ENCODE assay signal across 1 cellular context in the genomic region with DNA sequence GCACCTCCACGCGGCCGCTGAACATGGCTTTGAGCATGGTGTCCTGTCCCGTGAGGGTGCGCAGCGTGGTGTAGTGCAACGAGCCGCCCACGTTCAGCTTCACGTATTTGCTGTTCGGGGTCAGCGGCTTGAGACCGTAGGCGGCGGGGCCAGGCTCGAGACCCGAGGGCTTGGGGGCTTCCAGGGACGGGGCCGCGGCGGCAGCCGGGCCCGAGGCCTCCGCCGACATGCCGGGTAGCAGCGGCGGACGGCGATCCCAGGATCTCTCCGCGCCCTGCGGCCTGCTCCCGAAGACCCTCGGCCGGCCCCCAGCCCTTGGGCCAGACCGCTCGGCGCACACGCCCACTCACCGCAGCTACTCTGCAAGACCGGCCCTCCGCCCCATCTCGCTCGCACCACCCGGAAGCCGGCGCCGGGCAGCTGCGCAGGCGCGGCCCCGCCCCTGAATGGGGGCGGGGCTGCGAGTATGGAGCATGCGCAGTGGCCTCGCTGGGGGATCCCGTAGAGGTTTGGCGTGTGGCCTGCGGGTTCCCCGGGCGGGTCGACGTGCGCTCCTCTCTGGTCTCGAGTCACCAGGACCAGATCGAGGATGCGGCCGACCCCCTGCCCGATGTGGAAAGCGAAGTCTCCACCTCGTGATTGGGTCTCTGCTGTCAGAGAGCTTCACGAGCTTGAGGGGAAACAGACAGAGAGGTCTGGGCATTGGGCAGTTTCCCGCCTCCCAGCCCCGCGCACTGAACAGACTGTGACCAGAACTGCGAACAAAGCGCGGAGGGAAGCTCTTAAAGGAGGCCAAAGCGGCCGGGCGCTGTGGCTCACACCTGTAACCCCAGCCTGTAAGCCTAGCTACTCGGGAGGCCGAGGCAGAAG.
TF ChIP-seq lines count a peak whose summit lies in the region.

Gene KCTD13 (minus strand): TSS at position 422 of the 870 bp plus-strand sequence. CDS start 193 bp downstream, at position 229.

TF ChIP-seq in HEK293, 187 proteins besides CTCF, POLR2A, EP300 and RAD21 (continued from another document):
- no peak for TF ChIP-seq ZBTB10 (tag by site-specific recombination; IDR thresholded peaks at IDR 0.05)
- no peak for TF ChIP-seq ATF2 (tag by site-specific recombination; IDR thresholded peaks at IDR 0.05; ENCODE audit: low read depth)
- TF ChIP-seq GLI4 (tag by site-specific recombination; IDR thresholded peaks at IDR 0.05), result 0 out of 2 replicates have a peak, but pooled peaks have one; percentile 56
- TF ChIP-seq ZNF830 (tag by site-specific recombination; IDR thresholded peaks at IDR 0.05; ENCODE audit: low read depth), result no peak
- no peak for TF ChIP-seq ZNF768 (tag by site-specific recombination; IDR thresholded peaks at IDR 0.05)
- no peak for TF ChIP-seq WT1 (tag by site-specific recombination; IDR thresholded peaks at IDR 0.05)
- TF ChIP-seq ZNF843 (tag by site-specific recombination; IDR thresholded peaks at IDR 0.05), result 0 out of 2 replicates have a peak, but pooled peaks have one; percentile 28
- no peak for TF ChIP-seq ZNF138 (tag by site-specific recombination; IDR thresholded peaks at IDR 0.05; ENCODE audit: borderline replicate concordance)
- peak; percentile 48; the same call in 1 of the 2 replicates for TF ChIP-seq OVOL3 (tag by site-specific recombination; IDR thresholded peaks at IDR 0.05)
- no peak for TF ChIP-seq ZNF626 (tag by site-specific recombination; IDR thresholded peaks at IDR 0.05)
- TF ChIP-seq ZBTB1 (tag by site-specific recombination; IDR thresholded peaks at IDR 0.05), result no peak
- peak; percentile 87 for TF ChIP-seq EGR2 (tag by site-specific recombination; IDR thresholded peaks at IDR 0.05; ENCODE audit: low read depth)
- TF ChIP-seq ZNF175 (tag by site-specific recombination; IDR thresholded peaks at IDR 0.05), result no peak
